Comparison of ENCODE assay signal across 8 cellular contexts in the genomic region with DNA sequence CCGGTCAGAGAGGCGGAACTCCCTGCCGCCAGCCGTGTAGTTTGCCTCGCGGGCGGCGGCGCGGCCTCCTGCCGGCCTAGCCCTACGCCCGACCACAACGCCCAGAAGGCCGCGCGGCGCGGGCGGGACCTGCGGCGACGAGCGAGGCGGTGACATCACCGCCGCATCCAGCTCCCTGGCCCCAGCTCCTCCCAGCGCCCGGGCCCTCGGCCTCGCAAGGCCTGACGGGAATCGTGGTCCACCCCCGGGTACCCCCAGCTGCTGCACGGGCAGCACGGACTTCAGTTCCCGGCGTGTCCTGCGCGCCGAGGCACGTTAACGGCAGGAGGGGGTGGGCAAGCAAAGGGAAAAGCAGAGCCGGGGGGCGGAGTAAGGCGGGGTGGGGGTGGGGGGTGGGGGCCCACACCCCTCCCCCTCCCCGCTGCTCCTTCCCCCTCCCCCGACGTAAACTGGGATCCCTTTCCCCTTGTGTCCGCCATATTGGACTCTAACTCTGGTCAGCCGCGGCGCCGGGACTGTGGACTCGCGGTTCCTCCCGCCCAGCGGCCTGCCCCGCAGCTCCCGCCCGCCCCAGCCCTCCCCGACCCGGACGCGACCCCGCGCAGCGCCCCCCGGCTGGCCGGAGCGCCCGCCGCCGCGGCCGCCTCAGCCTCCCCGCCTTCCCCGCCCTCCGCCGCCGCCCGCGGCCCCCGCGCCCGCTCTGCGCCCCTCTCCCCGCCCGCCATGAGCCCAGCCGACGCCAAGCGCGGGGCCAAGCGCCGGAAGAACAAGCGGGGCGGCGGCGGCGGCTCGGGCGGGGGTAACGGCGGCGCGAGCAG. TPM values are rescaled to one million over a fixed set of nuclear protein-coding genes. Genes with fewer than 3 reads are reported as not detected.
DNase-seq lines count a peak whose midpoint lies in the region; ATAC-seq, FAIRE-seq and TF ChIP-seq lines count a peak whose summit lies in the region.

A gene with protein sequence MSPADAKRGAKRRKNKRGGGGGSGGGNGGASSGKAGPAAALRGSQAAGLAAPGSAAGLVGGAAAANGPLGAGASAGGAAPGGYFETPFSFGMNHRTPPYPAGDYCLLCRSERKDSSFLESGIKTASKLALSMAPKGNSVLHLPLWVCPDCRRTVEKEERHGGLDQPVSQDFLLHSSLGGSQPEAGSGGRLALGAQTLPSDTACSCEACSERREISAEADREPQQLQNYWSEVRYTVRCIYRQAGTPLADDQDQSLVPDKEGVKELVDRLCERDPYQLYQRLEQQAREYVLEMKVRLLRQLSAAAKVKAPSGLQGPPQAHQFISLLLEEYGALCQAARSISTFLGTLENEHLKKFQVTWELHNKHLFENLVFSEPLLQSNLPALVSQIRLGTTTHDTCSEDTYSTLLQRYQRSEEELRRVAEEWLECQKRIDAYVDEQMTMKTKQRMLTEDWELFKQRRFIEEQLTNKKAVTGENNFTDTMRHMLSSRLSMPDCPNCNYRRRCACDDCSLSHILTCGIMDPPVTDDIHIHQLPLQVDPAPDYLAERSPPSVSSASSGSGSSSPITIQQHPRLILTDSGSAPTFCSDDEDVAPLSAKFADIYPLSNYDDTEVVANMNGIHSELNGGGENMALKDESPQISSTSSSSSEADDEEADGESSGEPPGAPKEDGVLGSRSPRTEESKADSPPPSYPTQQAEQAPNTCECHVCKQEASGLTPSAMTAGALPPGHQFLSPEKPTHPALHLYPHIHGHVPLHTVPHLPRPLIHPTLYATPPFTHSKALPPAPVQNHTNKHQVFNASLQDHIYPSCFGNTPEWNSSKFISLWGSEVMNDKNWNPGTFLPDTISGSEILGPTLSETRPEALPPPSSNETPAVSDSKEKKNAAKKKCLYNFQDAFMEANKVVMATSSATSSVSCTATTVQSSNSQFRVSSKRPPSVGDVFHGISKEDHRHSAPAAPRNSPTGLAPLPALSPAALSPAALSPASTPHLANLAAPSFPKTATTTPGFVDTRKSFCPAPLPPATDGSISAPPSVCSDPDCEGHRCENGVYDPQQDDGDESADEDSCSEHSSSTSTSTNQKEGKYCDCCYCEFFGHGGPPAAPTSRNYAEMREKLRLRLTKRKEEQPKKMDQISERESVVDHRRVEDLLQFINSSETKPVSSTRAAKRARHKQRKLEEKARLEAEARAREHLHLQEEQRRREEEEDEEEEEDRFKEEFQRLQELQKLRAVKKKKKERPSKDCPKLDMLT (N-terminal part only) (plus strand): TSS at position 455 of the 818 bp plus-strand sequence. CDS start 269 bp downstream, at position 724.

- ATAC-seq in GM18508 (IDR thresholded peaks at IDR 0.05; ENCODE audit: insufficient read depth, unreplicated experiment) (peak; percentile 57), HG02981 (IDR thresholded peaks at IDR 0.05; ENCODE audit: unreplicated experiment) (peak; percentile 89), right cardiac atrium (peak; percentile 99)

- H3K27me3 ChIP-seq in ascending aorta (no peaks in the 10 kb centered on the region), right cardiac atrium (ENCODE audit: control insufficient read depth, insufficient read depth) (no peaks in the 10 kb centered on the region)

- no peaks in the 10 kb centered on the region for H3K27me3 Mint-ChIP-seq in T-helper 2 cell treated with Interferon-gamma antibody and Interleukin-4, amounts not matched to agents 5 μg/mL and 100 μg/mL, for 36 hours (ENCODE audit: low read depth)

- intact Hi-C loops in ascending aorta (cut with DNase I) = loop anchor here (1.0 to 10.0 kb wide), 9 partner anchors 67 to 682 kb away; a partner anchor contains a TSS
- intact Hi-C loops in right cardiac atrium (cut with DNase I) = no loop called here

- H3K36me3 Mint-ChIP-seq in T-helper 2 cell treated with Interferon-gamma antibody and Interleukin-4, amounts not matched to agents 5 μg/mL and 100 μg/mL, for 36 hours (ENCODE audit: low read depth) = peaks cover 7% of the 10 kb centered on the region

- H3K36me3 ChIP-seq in ascending aorta = no peaks in the 10 kb centered on the region

- H3K27ac ChIP-seq in ascending aorta (peak within 1 kb of the TSS; percentile 89 to 97), right cardiac atrium (ENCODE audit: low read length) (peak within 1 kb of the TSS; percentile 93)

- peaks cover 15 to 16% of the 10 kb centered on the region in 2 donors for H3K4me1 ChIP-seq in ascending aorta
- H3K4me1 ChIP-seq in right cardiac atrium (ENCODE audit: control insufficient read depth, insufficient read depth, low read length) = no peaks in the 10 kb centered on the region

- no peak for TF ChIP-seq CTCF in ascending aorta (IDR thresholded peaks at IDR 0.05)

- peak within 1 kb of the TSS; percentile 91 for H3K4me3 Mint-ChIP-seq in T-helper 2 cell treated with Interferon-gamma antibody and Interleukin-4, amounts not matched to agents 5 μg/mL and 100 μg/mL, for 36 hours

- WGBS in right cardiac atrium = under 1% methylated on average over 106 of the region's 106 CpGs

- H3K9me3 Mint-ChIP-seq in T-helper 2 cell treated with Interferon-gamma antibody and Interleukin-4, amounts not matched to agents 5 μg/mL and 100 μg/mL, for 36 hours = no peaks in the 10 kb centered on the region

- peak within 1 kb of the TSS; percentile 97 to 100 for H3K4me3 ChIP-seq in ascending aorta
- peak within 1 kb of the TSS; percentile 96 for H3K4me3 ChIP-seq in right cardiac atrium (ENCODE audit: low read length)

- H3K4me1 Mint-ChIP-seq in T-helper 2 cell treated with Interferon-gamma antibody and Interleukin-4, amounts not matched to agents 5 μg/mL and 100 μg/mL, for 36 hours (ENCODE audit: low read depth) = peaks cover 15% of the 10 kb centered on the region

- H3K27ac Mint-ChIP-seq in T-helper 2 cell treated with Interferon-gamma antibody and Interleukin-4, amounts not matched to agents 5 μg/mL and 100 μg/mL, for 36 hours = peak within 1 kb of the TSS; percentile 93

- H3K9me3 ChIP-seq in ascending aorta (no peaks in the 10 kb centered on the region), right cardiac atrium (ENCODE audit: control insufficient read depth, low read length) (no peaks in the 10 kb centered on the region)

- DNase-seq in NCI-H2029 (lab: John Stamatoyannopoulos, UW) = peak; percentile 99
- peak; percentile 100 for DNase-seq in T-helper 2 cell treated with Interferon-gamma antibody and Interleukin-4, amounts not matched to agents 5 μg/mL and 100 μg/mL, for 36 hours (ENCODE audit: low spot score)
- peak; percentile 98 to 100 for DNase-seq in ascending aorta (ENCODE audit: low spot score in 2 of 2)
- DNase-seq in right cardiac atrium = peak; percentile 100
- DNase-seq in pulmonary artery endothelial cell (ENCODE audit: low read depth, low spot score) = peak; percentile 98
- DNase-seq in urothelium cell line (ENCODE audit: low spot score) = peak; percentile 93

- FAIRE-seq in urothelium cell line (lab: Jason Lieb, UNC) = peak; percentile 78

RNA-seq across cellular contexts. Expression of the gene that starts here (rescaled TPM):
- total RNA-seq in ascending aorta = 30.9 TPM
- 10 to 100 TPM; 16.9 to 19.2 (median 17.8) TPM for total RNA-seq in right cardiac atrium
- polyA plus RNA-seq in right cardiac atrium = 9.7 TPM
- 7.0 and 7.7 TPM in 2 replicates for total RNA-seq in pulmonary artery endothelial cell

Comparison
In these comparisons a context has a peak if more than half of its experiments do, and no peak if none do; other contexts are left out.
1. Peak in every context shown above with its lines: DNase-seq, ATAC-seq, H3K4me3 ChIP-seq and H3K27ac ChIP-seq.